20 cellular contexts compared by ENCODE assay signal in genomic region chr5:131973089-131973712, GRCh38. TPM values are rescaled to one million over a fixed set of nuclear protein-coding genes. Genes with fewer than 3 reads are reported as not detected.
"Had no signal": no experiment of that assay in that cellular context is flagged by ENCODE, and none has a peak within 500 bp of the region (broad histone marks: within the 10 kb centered on the region; RNA-seq: fewer than 3 reads in every experiment).

No MANE protein-coding gene starts in this region.

- H3K9me3 Mint-ChIP-seq: activated naive CD8-positive, alpha-beta T cell treated with anti-CD3 and anti-CD28 coated beads for 36 hours; activated T-cell treated with anti-CD3 and anti-CD28 coated beads, Interleukin-2, amount 50 U/mL, for 24 hours; natural killer cell; stimulated activated memory B cell treated with anti-CD40 and anti-IgM and Interleukin-4, amounts not matched to agents 10 μg/mL and 1 μg/mL and 100 μg/mL, for 72 hours; T-helper 1 cell treated with Interleukin-12 subunit alpha and Interleukin-12 subunit beta and Interleukin-4 antibody, amounts not matched to agents 30 μg/mL and 1 μg/mL, for 36 hours; type B pancreatic cell had no signal

- H3K27me3 Mint-ChIP-seq: activated naive CD8-positive, alpha-beta T cell treated with anti-CD3 and anti-CD28 coated beads for 36 hours; activated T-cell treated with anti-CD3 and anti-CD28 coated beads, Interleukin-2, amount 50 U/mL, for 24 hours had no signal

- H3K4me1 ChIP-seq: body of pancreas, left ventricle myocardium inferior, sigmoid colon, testis had no signal

- ATAC-seq: body of pancreas; natural killer cell; stimulated activated memory B cell treated with anti-CD40 and anti-IgM and Interleukin-4, amounts not matched to agents 10 μg/mL and 1 μg/mL and 100 μg/mL, for 72 hours had no signal

- H3K27me3 ChIP-seq: body of pancreas, sigmoid colon, testis had no signal

- H3K4me3 Mint-ChIP-seq: activated naive CD8-positive, alpha-beta T cell treated with anti-CD3 and anti-CD28 coated beads for 36 hours; activated T-cell treated with anti-CD3 and anti-CD28 coated beads, Interleukin-2, amount 50 U/mL, for 24 hours; natural killer cell; stimulated activated memory B cell treated with anti-CD40 and anti-IgM and Interleukin-4, amounts not matched to agents 10 μg/mL and 1 μg/mL and 100 μg/mL, for 72 hours; T-helper 1 cell treated with Interleukin-12 subunit alpha and Interleukin-12 subunit beta and Interleukin-4 antibody, amounts not matched to agents 30 μg/mL and 1 μg/mL, for 36 hours; type B pancreatic cell had no signal

- H3K27ac ChIP-seq: body of pancreas, left ventricle myocardium inferior, sigmoid colon, testis, VCaP had no signal

- H3K27ac Mint-ChIP-seq: activated naive CD8-positive, alpha-beta T cell treated with anti-CD3 and anti-CD28 coated beads for 36 hours; activated T-cell treated with anti-CD3 and anti-CD28 coated beads, Interleukin-2, amount 50 U/mL, for 24 hours; natural killer cell; stimulated activated memory B cell treated with anti-CD40 and anti-IgM and Interleukin-4, amounts not matched to agents 10 μg/mL and 1 μg/mL and 100 μg/mL, for 72 hours; T-helper 1 cell treated with Interleukin-12 subunit alpha and Interleukin-12 subunit beta and Interleukin-4 antibody, amounts not matched to agents 30 μg/mL and 1 μg/mL, for 36 hours; type B pancreatic cell had no signal

- H3K36me3 Mint-ChIP-seq: activated naive CD8-positive, alpha-beta T cell treated with anti-CD3 and anti-CD28 coated beads for 36 hours; natural killer cell; stimulated activated memory B cell treated with anti-CD40 and anti-IgM and Interleukin-4, amounts not matched to agents 10 μg/mL and 1 μg/mL and 100 μg/mL, for 72 hours; type B pancreatic cell had no signal

- H3K4me3 ChIP-seq: body of pancreas, left ventricle myocardium inferior, mucosa of descending colon, sigmoid colon, testis had no signal

- H3K9me3 ChIP-seq: body of pancreas, left ventricle myocardium inferior, mucosa of descending colon, sigmoid colon, testis had no signal

- DNase-seq: activated CD4-positive, CD25-positive, alpha-beta regulatory T cell treated with anti-CD3 and anti-CD28 coated beads, Interleukin-2, amount 50 U/mL, for 72 hours; activated effector memory CD4-positive, alpha-beta T cell treated with Interleukin-2 at 50 U/mL for 16 hours; activated naive CD8-positive, alpha-beta T cell treated with anti-CD3 and anti-CD28 coated beads for 36 hours; activated T-cell treated with anti-CD3 and anti-CD28 coated beads, Interleukin-2, amount 50 U/mL, for 24 hours; amygdala; body of pancreas; caudate nucleus; erythroblast; left ventricle myocardium inferior; mucosa of descending colon; natural killer cell; sigmoid colon; stimulated activated CD4-positive, alpha-beta T cell treated with anti-CD3 and anti-CD28 coated beads, Interleukin-4, amount 100 ng/mL, for 4 hours; testis had no signal

- H3K36me3 ChIP-seq: left ventricle myocardium inferior, sigmoid colon had no signal

RNA-seq across cellular contexts. Expression of gene MEIKIN, which starts 27.7 kb away (rescaled TPM):
- total RNA-seq: activated naive CD8-positive, alpha-beta T cell treated with anti-CD3 and anti-CD28 coated beads for 36 hours; frontal cortex; kidney epithelial cell; left ventricle myocardium inferior; mucosa of descending colon; sigmoid colon had no signal
